Comparison of ENCODE assay signal across 31 cellular contexts in genomic region chr4:189053621-189054020, GRCh38.
"Had no signal": no experiment of that assay in that cellular context is flagged by ENCODE, and none has a peak within 500 bp of the region (broad histone marks: within the 10 kb centered on the region; RNA-seq: fewer than 3 reads in every experiment).

No MANE protein-coding gene starts in this region.

- H3K36me3 ChIP-seq: ascending aorta, breast epithelium had no signal

- H3K27me3 ChIP-seq: ascending aorta had no signal

- H3K9me3 ChIP-seq: ascending aorta, body of pancreas, breast epithelium had no signal

- DNase-seq: activated CD4-positive, alpha-beta memory T cell treated with anti-CD3 and anti-CD28 coated beads, Interleukin-2, amount 10 ng/mL, durations not matched to agents 7 days and 5 days; activated CD4-positive, alpha-beta T cell treated with anti-CD3 and anti-CD28 coated beads for 1 hour; activated CD4-positive, alpha-beta T cell treated with anti-CD3 and anti-CD28 coated beads for 48 hours; activated CD4-positive, CD25-positive, alpha-beta regulatory T cell; activated effector memory CD4-positive, alpha-beta T cell treated with anti-CD3 and anti-CD28 coated beads, Interleukin-2, amount 50 U/mL, for 16 hours; activated naive CD4-positive, alpha-beta T cell; activated naive CD4-positive, alpha-beta T cell treated with anti-CD3 and anti-CD28 coated beads, Interleukin-2, amount 50 U/mL, for 16 hours; activated naive CD8-positive, alpha-beta T cell treated with anti-CD3 and anti-CD28 coated beads for 36 hours; activated T-cell treated with anti-CD3 and anti-CD28 coated beads, Interleukin-2, amount 50 U/mL, for 1 hour; activated T-cell treated with anti-CD3 and anti-CD28 coated beads, Interleukin-2, amount 50 U/mL, for 72 hours; amniotic stem cell; body of pancreas; MM.1S; MV-4-11; NCI-H1092; NCI-H1436 treated with DMSO at 0.1 percent for 48 hours; NCI-H1930; NCI-H2081 treated with DMSO at 0.1 percent for 48 hours; NCI-H345; NCI-H524 treated with DMSO at 0.1 percent for 48 hours; PC-9; SIG-M5; SW 1271; T-helper 1 cell; T-helper 2 cell; T-helper 9 cell had no signal

- H2AFZ ChIP-seq: PC-9 had no signal

- H3K27ac ChIP-seq: ascending aorta, body of pancreas, breast epithelium, KMS-11, PC-9, RWPE1, VCaP had no signal

- H3K9ac ChIP-seq: KMS-11 had no signal

- H3K4me1 ChIP-seq: ascending aorta, breast epithelium had no signal

- H3K4me3 ChIP-seq: ascending aorta, body of pancreas, breast epithelium, PC-9 had no signal

- H3K4me2 ChIP-seq: PC-9 had no signal
